ENCODE assay signal across 26 cellular contexts in genomic region chr6:122406187-122406586, GRCh38.
"Had no signal": no experiment of that assay in that cellular context is flagged by ENCODE, and none has a peak within 500 bp of the region (broad histone marks: within the 10 kb centered on the region; RNA-seq: fewer than 3 reads in every experiment).

No MANE protein-coding gene starts in this region.

- H3K9me3 ChIP-seq: gastroesophageal sphincter, pancreas, prostate gland, sigmoid colon, thyroid gland, upper lobe of right lung had no signal

- H3K27ac ChIP-seq: brain microvascular endothelial cell, gastroesophageal sphincter, pancreas, prostate gland, sigmoid colon, thyroid gland, upper lobe of right lung had no signal

- H3K27ac Mint-ChIP-seq: activated naive CD4-positive, alpha-beta T cell treated with anti-CD3 and anti-CD28 coated beads for 36 hours; effector memory CD8-positive, alpha-beta T cell; mesothelial cell of epicardium; stimulated activated memory B cell treated with anti-CD40 and anti-IgM and Interleukin-4, amounts not matched to agents 10 μg/mL and 1 μg/mL and 100 μg/mL, for 72 hours; stimulated activated naive CD8-positive, alpha-beta T cell treated with anti-CD3 and anti-CD28 coated beads, Interleukin-15, amount 100 ng/mL, for 72 hours; T-helper 17 cell had no signal

- ATAC-seq: effector memory CD8-positive, alpha-beta T cell; gastroesophageal sphincter; pancreas; stimulated activated memory B cell treated with anti-CD40 and anti-IgM and Interleukin-4, amounts not matched to agents 10 μg/mL and 1 μg/mL and 100 μg/mL, for 72 hours; stimulated activated naive CD8-positive, alpha-beta T cell treated with anti-CD3 and anti-CD28 coated beads, Interleukin-15, amount 100 ng/mL, for 72 hours; T-helper 17 cell; upper lobe of right lung had no signal

- H3K27me3 Mint-ChIP-seq: effector memory CD8-positive, alpha-beta T cell; naive B cell; stimulated activated memory B cell treated with anti-CD40 and anti-IgM and Interleukin-4, amounts not matched to agents 10 μg/mL and 1 μg/mL and 100 μg/mL, for 72 hours; stimulated activated naive CD8-positive, alpha-beta T cell treated with anti-CD3 and anti-CD28 coated beads, Interleukin-15, amount 100 ng/mL, for 72 hours; T-helper 17 cell had no signal

- H3K4me3 Mint-ChIP-seq: activated naive CD4-positive, alpha-beta T cell treated with anti-CD3 and anti-CD28 coated beads for 36 hours; effector memory CD8-positive, alpha-beta T cell; mesothelial cell of epicardium; naive B cell; neural crest cell; stimulated activated memory B cell treated with anti-CD40 and anti-IgM and Interleukin-4, amounts not matched to agents 10 μg/mL and 1 μg/mL and 100 μg/mL, for 72 hours; stimulated activated naive CD8-positive, alpha-beta T cell treated with anti-CD3 and anti-CD28 coated beads, Interleukin-15, amount 100 ng/mL, for 72 hours; T-helper 17 cell had no signal

- H3K36me3 ChIP-seq: brain microvascular endothelial cell, gastroesophageal sphincter, pancreas, prostate gland, sigmoid colon, thyroid gland, upper lobe of right lung had no signal

- DNase-seq: activated CD4-positive, alpha-beta T cell treated with anti-CD3 and anti-CD28 coated beads for 1 hour; activated CD4-positive, alpha-beta T cell treated with anti-CD3 and anti-CD28 coated beads, Interleukin-2, amount 50 U/mL, for 1 hour; activated CD8-positive, alpha-beta memory T cell treated with anti-CD3 and anti-CD28 coated beads for 24 hours; activated effector memory CD4-positive, alpha-beta T cell treated with anti-CD3 and anti-CD28 coated beads, Interleukin-2, amount 50 U/mL, for 16 hours; activated naive CD4-positive, alpha-beta T cell treated with anti-CD3 and anti-CD28 coated beads for 36 hours; amniotic stem cell; brain microvascular endothelial cell; cortex of kidney; effector memory CD8-positive, alpha-beta T cell; head of caudate nucleus; hypothalamus; naive B cell; nucleus accumbens; pancreas; sigmoid colon; stimulated activated CD4-positive, alpha-beta T cell treated with anti-CD3 and anti-CD28 coated beads, Interleukin-4, amount 100 ng/mL, for 4 hours; stimulated activated CD8-positive, alpha-beta memory T cell treated with anti-CD3 and anti-CD28 coated beads, Interleukin-4, amount 100 ng/mL, for 48 hours; stimulated activated naive CD8-positive, alpha-beta T cell treated with anti-CD3 and anti-CD28 coated beads, Interleukin-15, amount 100 ng/mL, for 72 hours; T-helper 17 cell; thyroid gland; upper lobe of right lung had no signal

- H3K4me3 ChIP-seq: gastroesophageal sphincter, pancreas, prostate gland, sigmoid colon, thyroid gland, upper lobe of right lung had no signal

- H3K9me3 Mint-ChIP-seq: activated naive CD4-positive, alpha-beta T cell treated with anti-CD3 and anti-CD28 coated beads for 36 hours; effector memory CD8-positive, alpha-beta T cell; naive B cell; stimulated activated memory B cell treated with anti-CD40 and anti-IgM and Interleukin-4, amounts not matched to agents 10 μg/mL and 1 μg/mL and 100 μg/mL, for 72 hours had no signal

- H3K4me1 ChIP-seq: prostate gland had no signal

- H3K27me3 ChIP-seq: brain microvascular endothelial cell, gastroesophageal sphincter, pancreas, sigmoid colon, thyroid gland, upper lobe of right lung had no signal

- H3K36me3 Mint-ChIP-seq: naive B cell had no signal
